14 cellular contexts compared by ENCODE assay signal in the genomic region with DNA sequence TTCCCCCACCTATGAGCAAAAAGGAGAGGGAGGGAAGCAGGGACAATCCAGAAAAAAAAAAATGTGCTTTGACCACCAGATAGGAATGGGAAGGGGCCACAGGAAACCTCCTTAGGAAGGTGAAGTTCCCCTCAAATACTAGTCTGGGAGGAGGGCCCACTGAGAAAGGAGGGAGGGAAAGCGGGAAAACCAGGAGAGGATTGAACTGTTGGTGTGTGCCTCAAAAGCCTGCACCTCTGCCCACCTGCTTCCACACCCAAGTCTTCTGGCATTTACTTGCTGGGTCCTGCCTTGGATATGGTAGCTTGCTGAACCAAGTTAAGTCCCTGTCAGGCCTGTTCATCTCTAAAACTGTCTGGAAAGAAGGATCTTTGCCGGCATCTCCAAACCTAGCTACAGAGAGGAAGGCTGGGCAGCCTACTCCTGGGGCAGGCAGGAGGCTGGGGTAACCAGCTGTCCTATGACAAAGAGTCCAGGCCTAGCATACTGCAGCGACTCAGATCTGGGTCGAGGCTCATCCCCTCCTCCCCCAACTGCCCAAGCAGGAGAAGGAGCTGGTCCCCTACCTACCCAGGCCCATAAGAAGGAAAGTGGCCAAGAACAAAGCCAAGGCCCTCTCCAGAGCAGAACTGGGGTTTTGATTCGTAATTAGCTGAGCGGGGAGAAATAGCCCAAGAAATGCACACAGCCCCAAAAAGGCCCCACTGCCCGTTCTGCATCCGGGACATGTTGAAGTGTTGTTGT. TPM values are rescaled to one million over a fixed set of nuclear protein-coding genes. Genes with fewer than 3 reads are reported as not detected.
DNase-seq lines count a peak whose midpoint lies in the region; ATAC-seq and TF ChIP-seq lines count a peak whose summit lies in the region.
"Had no signal": no experiment of that assay in that cellular context is flagged by ENCODE, and none has a peak within 500 bp of the region (broad histone marks: within the 10 kb centered on the region; RNA-seq: fewer than 3 reads in every experiment).

No MANE protein-coding gene starts in this region.

- peaks cover 78% of the 10 kb centered on the region for H3K27me3 Mint-ChIP-seq in T-helper 17 cell

- peaks cover 18% of the 10 kb centered on the region for H3F3A ChIP-seq in GM23248 (ENCODE audit: insufficient read depth)

- H3K27ac ChIP-seq in GM23248, result peak overlapping the region; percentile 88
- peak overlapping the region; percentile 92 to 97 (median 96) for H3K27ac ChIP-seq in gastrocnemius medialis
- H3K27ac ChIP-seq: right lobe of liver, thyroid gland had no signal

- H3K9me2 ChIP-seq in GM23248 (ENCODE audit: insufficient read depth), result no peaks in the 10 kb centered on the region

- no peak for TF ChIP-seq CTCF in gastrocnemius medialis (IDR thresholded peaks at IDR 0.05 in 4 of 5, conservative IDR thresholded peaks at IDR 0.05 in 1 of 5)

- peaks cover 16% of the 10 kb centered on the region; the same call in 1 of the 2 replicates for H3K36me3 ChIP-seq in GM23248 (ENCODE audit: low read depth)
- no peaks in the 10 kb centered on the region for H3K36me3 ChIP-seq in gastrocnemius medialis
- H3K36me3 ChIP-seq: right lobe of liver, thyroid gland had no signal

- H3K79me2 ChIP-seq in GM23248 (ENCODE audit: insufficient read depth), result peaks cover 68% of the 10 kb centered on the region

- 25 to 26% methylated on average over 8 of the region's 8 CpGs for WGBS in GM23248 (ENCODE audit: low coverage in 1 of 2, low lambda C conversion rate in 2 of 2, missing lambda C conversion rate in 2 of 2), 2 experiments

- no peaks in the 10 kb centered on the region for H3K9me3 ChIP-seq in GM23248 (ENCODE audit: low read depth)
- H3K9me3 ChIP-seq in T-helper 17 cell (ENCODE audit: control insufficient read depth, low read length, poor library complexity, severe bottlenecking), result no peaks in the 10 kb centered on the region
- H3K9me3 ChIP-seq in gastrocnemius medialis, result no peaks in the 10 kb centered on the region
- H3K9me3 ChIP-seq: right lobe of liver, thyroid gland had no signal

- H3K4me3 ChIP-seq in GM23248 (peak overlapping the region; percentile 86), gastrocnemius medialis (peak overlapping the region; percentile 56 to 93 (median 80))
- H3K4me3 ChIP-seq: right lobe of liver, thyroid gland had no signal

- H3K4me2 ChIP-seq in GM23248 (ENCODE audit: unreplicated experiment), result peak overlapping the region; percentile 98

- peak overlapping the region; percentile 97 for H3K9ac ChIP-seq in GM23248

- H3K4me1 Mint-ChIP-seq in T-helper 17 cell, result peaks cover 27% of the 10 kb centered on the region

- H3K4me1 ChIP-seq in GM23248 (ENCODE audit: insufficient read depth), result peaks cover 12% of the 10 kb centered on the region
- H3K4me1 ChIP-seq in gastrocnemius medialis, result peaks cover 9 to 22% of the 10 kb centered on the region in 2 donors

- in situ Hi-C loops in GM23248 (cut with MboI), result loop anchor here (5.0 to 10.0 kb wide), 2 partner anchors 82 to 180 kb away; no protein-coding TSS in a partner anchor
- in situ Hi-C loops in gastrocnemius medialis (cut with MboI; ENCODE audit: low sequenced_read_pairs in 4 of 4), result loop anchor here in 1 of 4 donors (10.0 kb wide), 1 partner anchor 530 kb away; no protein-coding TSS in a partner anchor

- H2AFZ ChIP-seq in GM23248, result peak overlapping the region; percentile 73

- peak overlapping the region; percentile 16 for H3K27ac Mint-ChIP-seq in T-helper 17 cell

- ATAC-seq in T-helper 17 cell, result no peak
- ATAC-seq in gastrocnemius medialis, result peak; percentile 19 to 24

- peak overlapping the region; percentile 36 for H3K4me3 Mint-ChIP-seq in T-helper 17 cell

- no peaks in the 10 kb centered on the region for H3K27me3 ChIP-seq in GM23248 (replicated peaks; ENCODE audit: insufficient read depth)
- H3K27me3 ChIP-seq in gastrocnemius medialis, result no peaks in the 10 kb centered on the region

- intact Hi-C loops in gastrocnemius medialis (cut with DNase I; ENCODE audit: low total_unique reads), result loop anchor here (5.0 kb wide), 2 partner anchors 398 to 913 kb away; a partner anchor contains a TSS

- no peaks in the 10 kb centered on the region for H4K20me1 ChIP-seq in GM23248 (ENCODE audit: insufficient read depth)

- DNase-seq in GM23248, result peak; percentile 71
- DNase-seq in T-helper 17 cell, result no peak
- peak; percentile 23 for DNase-seq in left kidney (ENCODE audit: low read depth, low spot score)
- peak in 1 of 2 donors; percentile 64 for DNase-seq in gastrocnemius medialis
- DNase-seq in SIG-M5 (lab: John Stamatoyannopoulos, UW), result no peak
- DNase-seq in EL, result no peak
- no peak for DNase-seq in NCI-H69 (lab: John Stamatoyannopoulos, UW)
- DNase-seq in AG08395 (ENCODE audit: low spot score), result no peak
- DNase-seq: COR-L47, hippocampal formation, NCI-H2107, thyroid gland had no signal

- no peak for TF ChIP-seq POLR2A in gastrocnemius medialis (IDR thresholded peaks at IDR 0.05)

- H3K36me3 Mint-ChIP-seq in T-helper 17 cell (ENCODE audit: low read depth), result no peaks in the 10 kb centered on the region

RNA-seq across cellular contexts. Expression of a gene that starts 3.0 kb away (rescaled TPM):
- 7.0 and 9.1 TPM in 2 replicates for total RNA-seq in GM23248 (2014; rRNA removed; shearing (Covaris generic))
- polyA plus RNA-seq in GM23248 (2016; fragmentation: Nextera tagmentation; extraction: Ambion mirVana), result 4.1 and 5.3 TPM in 2 replicates
- total RNA-seq in T-helper 17 cell, result not detected
- 10 to 100 TPM in 1 of 4 donors, 1 to 10 TPM in 3; 3.9 to 11.0 (median 6.7) TPM for total RNA-seq in gastrocnemius medialis
- total RNA-seq: bronchial epithelial cell, right lobe of liver had no signal

Comparison
In these comparisons a context has a peak if more than half of its experiments do, and no peak if none do; other contexts are left out.
1. DNase-seq: peak in GM23248 (single experiment) and left kidney (single experiment); none in T-helper 17 cell (0 of 3), SIG-M5 (single experiment), EL (single experiment), NCI-H69 (single experiment) and AG08395 (single experiment).